In genomic region chr4:173288296-173288695, GRCh38 we compare ENCODE assay signal across 1 cellular context.
TF ChIP-seq lines count a peak whose summit lies in the region.

No MANE protein-coding gene starts in this region.

TF ChIP-seq in GM23338, 12 proteins besides CTCF, POLR2A, EP300 and RAD21 (continued from another document):
- no peak for TF ChIP-seq JUNB (IDR thresholded peaks at IDR 0.05; ENCODE audit: unreplicated experiment)
